33 cellular contexts compared by ENCODE assay signal in genomic region chr7:123329988-123330643, GRCh38.
"Had no signal": no experiment of that assay in that cellular context is flagged by ENCODE, and none has a peak within 500 bp of the region (broad histone marks: within the 10 kb centered on the region; RNA-seq: fewer than 3 reads in every experiment).

No MANE protein-coding gene starts in this region.

- H3K4me3 ChIP-seq: cardiac muscle cell, PC-9 had no signal

- H3K9ac ChIP-seq: KMS-11 had no signal

- H3K4me3 Mint-ChIP-seq: activated CD4-positive, alpha-beta T cell treated with anti-CD3 and anti-CD28 coated beads for 36 hours; activated CD4-positive, alpha-beta T cell treated with anti-CD3 and anti-CD28 coated beads, Interleukin-2, amount 10 ng/mL, durations not matched to agents 7 days and 5 days; activated naive CD4-positive, alpha-beta T cell treated with anti-CD3 and anti-CD28 coated beads, Interleukin-2, amount 10 ng/mL, durations not matched to agents 7 days and 5 days; activated naive CD8-positive, alpha-beta T cell; activated naive CD8-positive, alpha-beta T cell treated with anti-CD3 and anti-CD28 coated beads, Interleukin-2, amount 50 U/mL, for 24 hours; activated T-cell treated with anti-CD3 and anti-CD28 coated beads, Interleukin-2, amount 50 U/mL, for 4 hours; central memory CD8-positive, alpha-beta T cell had no signal

- H3K4me1 Mint-ChIP-seq: activated CD4-positive, alpha-beta T cell treated with anti-CD3 and anti-CD28 coated beads for 36 hours; activated CD4-positive, alpha-beta T cell treated with anti-CD3 and anti-CD28 coated beads, Interleukin-2, amount 10 ng/mL, durations not matched to agents 7 days and 5 days; activated naive CD4-positive, alpha-beta T cell treated with anti-CD3 and anti-CD28 coated beads, Interleukin-2, amount 10 ng/mL, durations not matched to agents 7 days and 5 days; activated naive CD8-positive, alpha-beta T cell treated with anti-CD3 and anti-CD28 coated beads, Interleukin-2, amount 50 U/mL, for 24 hours; central memory CD8-positive, alpha-beta T cell had no signal

- H3K27ac ChIP-seq: cardiac muscle cell, KMS-11, PC-9, RWPE1 had no signal

- H3K36me3 Mint-ChIP-seq: activated naive CD4-positive, alpha-beta T cell treated with anti-CD3 and anti-CD28 coated beads, Interleukin-2, amount 10 ng/mL, durations not matched to agents 7 days and 5 days had no signal

- H3K36me3 ChIP-seq: cardiac muscle cell had no signal

- ATAC-seq: activated CD4-positive, alpha-beta T cell treated with anti-CD3 and anti-CD28 coated beads for 36 hours; activated CD4-positive, CD25-positive, alpha-beta regulatory T cell treated with anti-CD3 and anti-CD28 coated beads, Interleukin-2, amount 50 U/mL, for 24 hours; activated naive CD8-positive, alpha-beta T cell treated with anti-CD3 and anti-CD28 coated beads, Interleukin-2, amount 50 U/mL, for 24 hours; activated T-cell treated with anti-CD3 and anti-CD28 coated beads, Interleukin-2, amount 50 U/mL, for 4 hours; Right ventricle myocardium inferior; SK-N-SH treated with all-trans-retinoic acid at 6 μM for 48 hours had no signal

- H3K27ac Mint-ChIP-seq: activated CD4-positive, alpha-beta T cell treated with anti-CD3 and anti-CD28 coated beads for 36 hours; activated CD4-positive, alpha-beta T cell treated with anti-CD3 and anti-CD28 coated beads, Interleukin-2, amount 10 ng/mL, durations not matched to agents 7 days and 5 days; activated naive CD4-positive, alpha-beta T cell treated with anti-CD3 and anti-CD28 coated beads, Interleukin-2, amount 10 ng/mL, durations not matched to agents 7 days and 5 days; activated naive CD8-positive, alpha-beta T cell; activated naive CD8-positive, alpha-beta T cell treated with anti-CD3 and anti-CD28 coated beads, Interleukin-2, amount 50 U/mL, for 24 hours had no signal

- H2AFZ ChIP-seq: PC-9 had no signal

- H3K27me3 Mint-ChIP-seq: activated CD4-positive, alpha-beta T cell treated with anti-CD3 and anti-CD28 coated beads for 36 hours; activated CD4-positive, alpha-beta T cell treated with anti-CD3 and anti-CD28 coated beads, Interleukin-2, amount 10 ng/mL, durations not matched to agents 7 days and 5 days; activated naive CD4-positive, alpha-beta T cell treated with anti-CD3 and anti-CD28 coated beads, Interleukin-2, amount 10 ng/mL, durations not matched to agents 7 days and 5 days; activated naive CD8-positive, alpha-beta T cell; central memory CD8-positive, alpha-beta T cell had no signal

- DNase-seq: activated CD4-positive, alpha-beta T cell treated with anti-CD3 and anti-CD28 coated beads for 36 hours; activated CD4-positive, alpha-beta T cell treated with anti-CD3 and anti-CD28 coated beads, Interleukin-2, amount 10 ng/mL, durations not matched to agents 7 days and 5 days; activated CD4-positive, alpha-beta T cell treated with anti-CD3 and anti-CD28 coated beads, Interleukin-2, amount 50 U/mL, for 48 hours; activated CD8-positive, alpha-beta memory T cell treated with anti-CD3 and anti-CD28 coated beads, Interleukin-2, amount 50 U/mL, for 4 hours; activated effector memory CD4-positive, alpha-beta T cell treated with Interleukin-2 at 50 U/mL for 16 hours; activated naive CD4-positive, alpha-beta T cell treated with anti-CD3 and anti-CD28 coated beads, Interleukin-2, amount 10 ng/mL, durations not matched to agents 7 days and 5 days; activated naive CD8-positive, alpha-beta T cell treated with anti-CD3 and anti-CD28 coated beads, Interleukin-2, amount 50 U/mL, for 24 hours; activated T-cell treated with anti-CD3 and anti-CD28 coated beads for 4 hours; activated T-cell treated with anti-CD3 and anti-CD28 coated beads, Interleukin-2, amount 50 U/mL, for 4 hours; anterior cingulate cortex; MM.1S; MV-4-11; NCI-H1092; NCI-H1436 treated with DMSO at 0.1 percent for 48 hours; NCI-H1694 treated with DMSO at 0.1 percent for 48 hours; NCI-H2029; NCI-H2107; NCI-H2171; NCI-H510A; NCI-H526; NCI-H748 treated with DMSO at 0.1 percent for 48 hours; PC-9; SIG-M5; SW 1271; T1000 had no signal

- H3K27me3 ChIP-seq: cardiac muscle cell had no signal

- H3K9me3 Mint-ChIP-seq: activated naive CD4-positive, alpha-beta T cell treated with anti-CD3 and anti-CD28 coated beads, Interleukin-2, amount 10 ng/mL, durations not matched to agents 7 days and 5 days had no signal

- H3K4me2 ChIP-seq: KMS-11, PC-9 had no signal
